Comparison of ENCODE assay signal across 16 cellular contexts in the genomic region with DNA sequence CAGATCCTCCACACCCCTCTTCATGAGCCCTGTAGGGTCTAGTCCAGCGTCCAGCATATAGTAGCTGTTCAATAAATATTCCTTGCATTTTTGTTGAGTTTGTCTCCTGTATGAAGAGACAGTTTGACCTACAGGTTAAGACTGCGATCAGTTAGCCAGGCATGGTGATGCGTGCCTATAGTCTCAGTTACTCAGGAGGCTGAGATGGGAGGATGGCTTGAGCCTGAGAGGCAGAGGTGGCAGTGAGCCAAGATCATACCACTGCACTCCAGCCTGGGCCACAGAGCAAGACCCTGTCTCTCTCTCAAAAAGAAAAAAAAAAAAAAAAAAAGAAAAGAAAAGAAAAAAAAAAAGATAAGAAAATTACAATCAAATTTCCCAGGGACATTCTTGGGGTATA. TPM values are rescaled to one million over a fixed set of nuclear protein-coding genes. Genes with fewer than 3 reads are reported as not detected.
A peak's percentile ranks its signal among the peaks of the same experiment; 100 is the strongest.
DNase-seq lines count a peak whose midpoint lies in the region; ATAC-seq and TF ChIP-seq lines count a peak whose summit lies in the region.
"Had no signal": no experiment of that assay in that cellular context is flagged by ENCODE, and none has a peak within 500 bp of the region (broad histone marks: within the 10 kb centered on the region; RNA-seq: fewer than 3 reads in every experiment).

No MANE protein-coding gene starts in this region.

- H3K4me1 Mint-ChIP-seq in activated CD4-positive, alpha-beta T cell treated with anti-CD3 and anti-CD28 coated beads, Interleukin-2, amount 10 ng/mL, durations not matched to agents 24 days and 14 days: peaks cover 46% of the 10 kb centered on the region
- H3K4me1 Mint-ChIP-seq in activated CD8-positive, alpha-beta T cell treated with anti-CD3 and anti-CD28 coated beads for 36 hours (ENCODE audit: low read depth): peaks cover 39% of the 10 kb centered on the region
- H3K4me1 Mint-ChIP-seq in naive thymus-derived CD8-positive, alpha-beta T cell: peaks cover 31 to 64% (median 54%) of the 10 kb centered on the region in 4 donors

- no peak for DNase-seq in activated CD4-positive, alpha-beta T cell treated with anti-CD3 and anti-CD28 coated beads, Interleukin-2, amount 10 ng/mL, durations not matched to agents 24 days and 14 days
- no peak for DNase-seq in activated CD4-positive, alpha-beta T cell treated with anti-CD3 and anti-CD28 coated beads for 48 hours
- DNase-seq in activated CD8-positive, alpha-beta T cell treated with anti-CD3 and anti-CD28 coated beads for 36 hours: no peak
- no peak for DNase-seq in naive thymus-derived CD8-positive, alpha-beta T cell
- DNase-seq in dermis blood vessel endothelial cell: no peak
- DNase-seq: activated CD4-positive, alpha-beta T cell treated with anti-CD3 and anti-CD28 coated beads, Interleukin-2, amount 50 U/mL, for 48 hours; DND-41; heart left ventricle; Karpas-422; mesenchymal stem cell; NCI-H1105; NCI-H2107; NCI-H69 had no signal

- peak overlapping the region; percentile 94 for H3K4me3 Mint-ChIP-seq in activated CD4-positive, alpha-beta T cell treated with anti-CD3 and anti-CD28 coated beads, Interleukin-2, amount 10 ng/mL, durations not matched to agents 24 days and 14 days
- H3K4me3 Mint-ChIP-seq in activated CD8-positive, alpha-beta T cell treated with anti-CD3 and anti-CD28 coated beads for 36 hours: peak overlapping the region; percentile 85
- H3K4me3 Mint-ChIP-seq in naive thymus-derived CD8-positive, alpha-beta T cell: peak overlapping the region; percentile 29 to 95 (median 84)

- POLR2A ChIA-PET in activated CD8-positive, alpha-beta T cell treated with anti-CD3 and anti-CD28 coated beads for 36 hours (lab: Charles Lee): interaction anchor here (5.8 to 8.1 kb wide), 2 partner anchors 14 kb away, joined by 52 to 102 read pairs; a partner anchor contains a TSS
- POLR2A ChIA-PET in naive thymus-derived CD8-positive, alpha-beta T cell (lab: Charles Lee): interaction anchor here (0.7 to 7.5 kb wide), 4 partner anchors 13 to 24 kb away, joined by 4 to 184 read pairs (median 66); a partner anchor contains a TSS

- CTCF ChIA-PET in activated CD8-positive, alpha-beta T cell treated with anti-CD3 and anti-CD28 coated beads for 36 hours (lab: Charles Lee): interaction anchor here (1.1 kb wide), 1 partner anchor 34 kb away, joined by 3 read pairs; no protein-coding TSS in a partner anchor

- H3K36me3 Mint-ChIP-seq in activated CD4-positive, alpha-beta T cell treated with anti-CD3 and anti-CD28 coated beads, Interleukin-2, amount 10 ng/mL, durations not matched to agents 24 days and 14 days (ENCODE audit: low read depth): peaks cover 21% of the 10 kb centered on the region
- H3K36me3 Mint-ChIP-seq in activated CD8-positive, alpha-beta T cell treated with anti-CD3 and anti-CD28 coated beads for 36 hours (ENCODE audit: low read depth): peaks cover 17% of the 10 kb centered on the region
- peaks cover 0 to 8% (median 0%) of the 10 kb centered on the region in 3 donors for H3K36me3 Mint-ChIP-seq in naive thymus-derived CD8-positive, alpha-beta T cell

- H3K9me3 Mint-ChIP-seq in activated CD4-positive, alpha-beta T cell treated with anti-CD3 and anti-CD28 coated beads, Interleukin-2, amount 10 ng/mL, durations not matched to agents 24 days and 14 days: no peaks in the 10 kb centered on the region
- no peaks in the 10 kb centered on the region for H3K9me3 Mint-ChIP-seq in activated CD8-positive, alpha-beta T cell treated with anti-CD3 and anti-CD28 coated beads for 36 hours
- H3K9me3 Mint-ChIP-seq in naive thymus-derived CD8-positive, alpha-beta T cell: no peaks in the 10 kb centered on the region

- intact Hi-C loops in activated CD4-positive, alpha-beta T cell treated with anti-CD3 and anti-CD28 coated beads, Interleukin-2, amount 10 ng/mL, durations not matched to agents 24 days and 14 days (cut with micrococcal nuclease): loop anchor here (10.0 kb wide), 1 partner anchor 207 kb away; a partner anchor contains a TSS
- intact Hi-C loops in activated CD8-positive, alpha-beta T cell treated with anti-CD3 and anti-CD28 coated beads for 36 hours (cut with micrococcal nuclease): no loop called here

- H3K27me3 Mint-ChIP-seq in activated CD4-positive, alpha-beta T cell treated with anti-CD3 and anti-CD28 coated beads, Interleukin-2, amount 10 ng/mL, durations not matched to agents 24 days and 14 days: no peaks in the 10 kb centered on the region
- H3K27me3 Mint-ChIP-seq in activated CD8-positive, alpha-beta T cell treated with anti-CD3 and anti-CD28 coated beads for 36 hours: no peaks in the 10 kb centered on the region
- peaks cover 0 to 2% (median 0%) of the 10 kb centered on the region in 5 donors for H3K27me3 Mint-ChIP-seq in naive thymus-derived CD8-positive, alpha-beta T cell

- no peak for ATAC-seq in activated CD8-positive, alpha-beta T cell treated with anti-CD3 and anti-CD28 coated beads for 36 hours
- ATAC-seq in naive thymus-derived CD8-positive, alpha-beta T cell: no peak
- ATAC-seq in GM21423 (IDR thresholded peaks at IDR 0.05; ENCODE audit: unreplicated experiment): no peak
- ATAC-seq: heart left ventricle had no signal

- TF ChIP-seq CTCF in activated CD8-positive, alpha-beta T cell treated with anti-CD3 and anti-CD28 coated beads for 36 hours (IDR thresholded peaks at IDR 0.05): no peak

- peak overlapping the region; percentile 53 for H3K27ac Mint-ChIP-seq in activated CD4-positive, alpha-beta T cell treated with anti-CD3 and anti-CD28 coated beads, Interleukin-2, amount 10 ng/mL, durations not matched to agents 24 days and 14 days
- H3K27ac Mint-ChIP-seq in activated CD8-positive, alpha-beta T cell treated with anti-CD3 and anti-CD28 coated beads for 36 hours: no peak overlapping the region
- peak overlapping the region in 8 of 10 donors; percentile 22 to 94 (median 84) for H3K27ac Mint-ChIP-seq in naive thymus-derived CD8-positive, alpha-beta T cell

RNA-seq across cellular contexts. Expression of a gene that starts 5.1 kb away (rescaled TPM):
- 64.2 and 67.6 TPM in 2 replicates for total RNA-seq in activated CD4-positive, alpha-beta T cell treated with anti-CD3 and anti-CD28 coated beads, Interleukin-2, amount 10 ng/mL, durations not matched to agents 24 days and 14 days
- 10 to 100 TPM; 71.8 to 76.4 TPM for total RNA-seq in activated CD8-positive, alpha-beta T cell treated with anti-CD3 and anti-CD28 coated beads for 36 hours
- 10 to 100 TPM; 36.5 to 41.7 TPM for total RNA-seq in naive thymus-derived CD8-positive, alpha-beta T cell
- polyA plus RNA-seq in naive thymus-derived CD8-positive, alpha-beta T cell: 10 to 100 TPM; 60.6 to 76.9 (median 70.8) TPM
- total RNA-seq in dermis blood vessel endothelial cell: 48.5 and 51.2 TPM in 2 replicates

RNA-seq across cellular contexts. Expression of a gene that starts 13.8 kb away (rescaled TPM):
- 0.33 and 0.52 TPM in 2 replicates for total RNA-seq in activated CD4-positive, alpha-beta T cell treated with anti-CD3 and anti-CD28 coated beads, Interleukin-2, amount 10 ng/mL, durations not matched to agents 24 days and 14 days
- total RNA-seq in activated CD8-positive, alpha-beta T cell treated with anti-CD3 and anti-CD28 coated beads for 36 hours: under 1 TPM; 0.20 to 0.36 TPM
- total RNA-seq in naive thymus-derived CD8-positive, alpha-beta T cell: under 1 TPM; 0.52 to 0.73 TPM
- polyA plus RNA-seq in naive thymus-derived CD8-positive, alpha-beta T cell: under 1 TPM; 0.68 to 0.97 (median 0.68) TPM
- 0.05 TPM in 1 of 2 replicates, not detected in the other for total RNA-seq in dermis blood vessel endothelial cell
- total RNA-seq: SK-MEL-5, vagina had no signal
- polyA plus RNA-seq: heart left ventricle had no signal

RNA-seq across cellular contexts. Expression of a gene that starts 16.9 kb away (rescaled TPM):
- total RNA-seq in activated CD4-positive, alpha-beta T cell treated with anti-CD3 and anti-CD28 coated beads, Interleukin-2, amount 10 ng/mL, durations not matched to agents 24 days and 14 days: 14.0 and 16.4 TPM in 2 replicates
- 10 to 100 TPM; 14.1 to 15.7 TPM for total RNA-seq in activated CD8-positive, alpha-beta T cell treated with anti-CD3 and anti-CD28 coated beads for 36 hours
- total RNA-seq in naive thymus-derived CD8-positive, alpha-beta T cell: 10 to 100 TPM; 18.7 to 21.1 TPM
- polyA plus RNA-seq in naive thymus-derived CD8-positive, alpha-beta T cell: 10 to 100 TPM; 26.8 to 35.5 (median 28.5) TPM
- 9.7 and 12.6 TPM in 2 replicates for total RNA-seq in dermis blood vessel endothelial cell

RNA-seq across cellular contexts. Expression of a gene that starts 18.9 kb away (rescaled TPM):
- 10.4 and 12.1 TPM in 2 replicates for total RNA-seq in activated CD4-positive, alpha-beta T cell treated with anti-CD3 and anti-CD28 coated beads, Interleukin-2, amount 10 ng/mL, durations not matched to agents 24 days and 14 days
- 10 to 100 TPM in 1 of 2 experiments, 1 to 10 TPM in 1; 9.3 to 10.4 TPM for total RNA-seq in activated CD8-positive, alpha-beta T cell treated with anti-CD3 and anti-CD28 coated beads for 36 hours
- 10 to 100 TPM; 11.9 to 13.3 TPM for total RNA-seq in naive thymus-derived CD8-positive, alpha-beta T cell
- polyA plus RNA-seq in naive thymus-derived CD8-positive, alpha-beta T cell: 1 to 10 TPM; 4.9 to 5.9 (median 5.3) TPM
- total RNA-seq in dermis blood vessel endothelial cell: 0.23 and 0.34 TPM in 2 replicates

RNA-seq across cellular contexts. Expression of a gene that starts 42.0 kb away (rescaled TPM):
- 300 and 311 TPM in 2 replicates for total RNA-seq in activated CD4-positive, alpha-beta T cell treated with anti-CD3 and anti-CD28 coated beads, Interleukin-2, amount 10 ng/mL, durations not matched to agents 24 days and 14 days
- total RNA-seq in activated CD8-positive, alpha-beta T cell treated with anti-CD3 and anti-CD28 coated beads for 36 hours: 100 to 1,000 TPM; 251 to 253 TPM
- 100 to 1,000 TPM; 111 to 123 TPM for total RNA-seq in naive thymus-derived CD8-positive, alpha-beta T cell
- 10 to 100 TPM in 1 of 3 donors, 1 to 10 TPM in 2; 6.1 to 14.6 (median 9.1) TPM for polyA plus RNA-seq in naive thymus-derived CD8-positive, alpha-beta T cell
- total RNA-seq in dermis blood vessel endothelial cell: 33.0 and 35.7 TPM in 2 replicates
